Comparison of ENCODE assay signal across 24 cellular contexts in the genomic region with DNA sequence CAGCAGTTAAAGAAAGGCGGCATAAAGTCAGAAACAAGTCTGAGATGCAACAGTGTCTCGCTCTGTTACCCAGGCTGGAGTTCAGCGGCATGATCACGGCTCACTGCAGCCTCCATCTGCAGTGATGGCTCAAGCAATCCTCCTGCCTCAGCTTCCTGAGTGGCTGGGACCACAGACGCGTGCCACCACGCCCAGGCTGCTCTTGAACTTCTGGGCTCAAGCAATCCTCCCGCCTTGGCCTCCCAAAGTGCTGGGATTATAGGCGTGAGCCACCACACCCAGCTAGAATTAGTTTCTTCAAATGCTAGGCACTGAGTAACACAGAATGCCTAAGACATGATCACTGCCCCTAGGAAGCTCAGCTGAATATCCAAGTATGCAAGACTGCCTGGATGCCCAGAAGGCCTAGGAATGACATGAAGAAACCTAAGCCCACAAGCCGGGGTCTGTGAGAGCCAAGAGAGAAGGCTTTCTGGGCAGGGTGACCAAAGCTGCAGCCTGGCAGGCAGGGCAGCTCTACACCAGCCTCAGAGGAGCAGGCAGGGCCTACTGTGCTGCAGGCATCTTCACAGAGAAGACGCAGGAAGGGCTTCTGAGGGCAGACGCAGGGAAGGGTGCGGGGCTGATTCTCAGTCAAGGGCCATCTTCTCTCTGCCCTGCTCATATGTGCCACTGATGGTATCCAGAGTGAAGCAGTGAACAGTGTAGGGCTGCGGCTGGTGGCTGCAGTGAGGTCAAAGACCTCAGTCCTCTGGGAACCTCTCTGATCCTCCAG.
"Had no signal": no experiment of that assay in that cellular context is flagged by ENCODE, and none has a peak within 500 bp of the region (broad histone marks: within the 10 kb centered on the region; RNA-seq: fewer than 3 reads in every experiment).

No MANE protein-coding gene starts in this region.

- H3K4me1 Mint-ChIP-seq: endodermal cell had no signal

- H3K36me3 Mint-ChIP-seq: activated CD4-positive, alpha-beta memory T cell treated with anti-CD3 and anti-CD28 coated beads for 36 hours had no signal

- H3K27me3 ChIP-seq: right lobe of liver had no signal

- H3K27ac ChIP-seq: heart right ventricle, left lung, right lobe of liver, stomach, tibial artery had no signal

- DNase-seq: activated CD4-positive, alpha-beta memory T cell treated with anti-CD3 and anti-CD28 coated beads for 36 hours; activated CD4-positive, alpha-beta T cell treated with anti-CD3 and anti-CD28 coated beads, Interleukin-2, amount 10 ng/mL, durations not matched to agents 24 days and 14 days; activated CD4-positive, CD25-positive, alpha-beta regulatory T cell treated with anti-CD3 and anti-CD28 coated beads, Interleukin-2, amount 50 U/mL, for 72 hours; activated CD8-positive, alpha-beta memory T cell treated with anti-CD3 and anti-CD28 coated beads, Interleukin-2, amount 50 U/mL, for 4 hours; activated gamma-delta T cell; activated naive CD4-positive, alpha-beta T cell treated with anti-CD3 and anti-CD28 coated beads, Interleukin-2, amount 50 U/mL, for 16 hours; activated T-cell treated with anti-CD3 and anti-CD28 coated beads, Interleukin-2, amount 50 U/mL, for 1 hour; amniotic stem cell; caudate nucleus; endodermal cell; foreskin melanocyte; heart right ventricle; left lung; mesendoderm; mucosa of descending colon; right lobe of liver; stimulated activated CD4-positive, alpha-beta T cell treated with anti-CD3 and anti-CD28 coated beads, Interleukin-4, amount 100 ng/mL, for 1 hour; stomach; T-helper 17 cell; T1000; tibial artery had no signal

- ATAC-seq: esophagus mucosa, heart right ventricle, left lung, mucosa of descending colon, right lobe of liver, T-helper 17 cell had no signal

- H3K4me1 ChIP-seq: right lobe of liver had no signal

- H3K4me3 Mint-ChIP-seq: activated CD4-positive, alpha-beta memory T cell treated with anti-CD3 and anti-CD28 coated beads for 36 hours; activated CD4-positive, alpha-beta T cell treated with anti-CD3 and anti-CD28 coated beads, Interleukin-2, amount 10 ng/mL, durations not matched to agents 24 days and 14 days; activated T-helper 1 cell treated with anti-CD3 and anti-CD28 coated beads, Interleukin-12 subunit alpha, Interleukin-12 subunit beta, Interleukin-2, Interleukin-4 antibody, amounts not matched to agents 30 ng/mL and 10 ng/mL and 1 ng/mL, durations not matched to agents 14 hours and 24 hours and 36 hours; endodermal cell; T-helper 17 cell had no signal

- H3K36me3 ChIP-seq: heart right ventricle, left lung, right lobe of liver, stomach, tibial artery had no signal

- H3K4me3 ChIP-seq: heart right ventricle, left lung, lung, mucosa of descending colon, right lobe of liver, stomach, tibial artery had no signal

- H3K27ac Mint-ChIP-seq: activated CD4-positive, alpha-beta memory T cell treated with anti-CD3 and anti-CD28 coated beads for 36 hours; activated CD4-positive, alpha-beta T cell treated with anti-CD3 and anti-CD28 coated beads, Interleukin-2, amount 10 ng/mL, durations not matched to agents 24 days and 14 days; activated T-helper 1 cell treated with anti-CD3 and anti-CD28 coated beads, Interleukin-12 subunit alpha, Interleukin-12 subunit beta, Interleukin-2, Interleukin-4 antibody, amounts not matched to agents 30 ng/mL and 10 ng/mL and 1 ng/mL, durations not matched to agents 14 hours and 24 hours and 36 hours; endodermal cell; T-helper 17 cell had no signal

- H3K9me3 ChIP-seq: left lung, mucosa of descending colon, tibial artery had no signal
